8 cellular contexts compared by ENCODE assay signal in genomic region chr22:17121235-17122195, GRCh38. TPM values are rescaled to one million over a fixed set of nuclear protein-coding genes. Genes with fewer than 3 reads are reported as not detected.
DNase-seq lines count a peak whose midpoint lies in the region; ATAC-seq and TF ChIP-seq lines count a peak whose summit lies in the region.

Gene TMEM121B, minus strand, starts transcription at chr22:17121360. Its CDS starts 233 bp downstream, at chr22:17121127.

- in situ Hi-C loops in astrocyte of the cerebellum (cut with HindIII; ENCODE audit: low sequenced_read_pairs), result no loop called here

- no peak for TF ChIP-seq CTCF in BE2C (IDR thresholded peaks at IDR 0.05; ENCODE audit: low read depth, low read length)
- TF ChIP-seq CTCF in astrocyte of the cerebellum (IDR thresholded peaks at IDR 0.05; ENCODE audit: low read depth, low read length, missing control alignments), result no peak

- ATAC-seq in HG03442 (IDR thresholded peaks at IDR 0.05; ENCODE audit: unreplicated experiment), result no peak

- peak; percentile 90 for DNase-seq in BE2C
- DNase-seq in HK-2 (ENCODE audit: unreplicated experiment), result peak; percentile 66
- peak; percentile 91 for DNase-seq in NCI-H82 (lab: John Stamatoyannopoulos, UW)
- DNase-seq in astrocyte of the cerebellum (ENCODE audit: low read depth), result peak; percentile 11
- peak; percentile 82 for DNase-seq in iPS DF 4.7 (ENCODE audit: extremely low read depth, low spot score)
- DNase-seq in renal cortical epithelial cell (ENCODE audit: low read depth), result peak; percentile 11
- DNase-seq in T-helper 9 cell, result no peak

- H3K27me3 ChIP-seq in BE2C, result no peaks in the 10 kb centered on the region

- no peaks in the 10 kb centered on the region for H3K36me3 ChIP-seq in BE2C

- H3K4me1 ChIP-seq in BE2C, result no peaks in the 10 kb centered on the region

- H3K4me3 ChIP-seq in BE2C (ENCODE audit: low read depth, low read length) (peak within 1 kb of the TSS; percentile 55), astrocyte of the cerebellum (ENCODE audit: low read depth, low read length) (peak within 1 kb of the TSS; percentile 43)

- H3K9me3 ChIP-seq in BE2C, result no peaks in the 10 kb centered on the region

RNA-seq across cellular contexts. Expression of gene TMEM121B, which starts in this region (rescaled TPM):
- 2.6 TPM for polyA plus RNA-seq in BE2C (2012; ENCODE audit: insufficient read depth, insufficient read length, low read depth)
- 0.10 TPM in 1 of 2 replicates, not detected in the other for total RNA-seq in renal cortical epithelial cell

Comparison
In these comparisons a context has a peak if more than half of its experiments do, and no peak if none do; other contexts are left out.
1. Peak in DNase-seq in renal cortical epithelial cell; RNA of the gene not detected or under 1 TPM.